20 cellular contexts compared by ENCODE assay signal in the genomic region with DNA sequence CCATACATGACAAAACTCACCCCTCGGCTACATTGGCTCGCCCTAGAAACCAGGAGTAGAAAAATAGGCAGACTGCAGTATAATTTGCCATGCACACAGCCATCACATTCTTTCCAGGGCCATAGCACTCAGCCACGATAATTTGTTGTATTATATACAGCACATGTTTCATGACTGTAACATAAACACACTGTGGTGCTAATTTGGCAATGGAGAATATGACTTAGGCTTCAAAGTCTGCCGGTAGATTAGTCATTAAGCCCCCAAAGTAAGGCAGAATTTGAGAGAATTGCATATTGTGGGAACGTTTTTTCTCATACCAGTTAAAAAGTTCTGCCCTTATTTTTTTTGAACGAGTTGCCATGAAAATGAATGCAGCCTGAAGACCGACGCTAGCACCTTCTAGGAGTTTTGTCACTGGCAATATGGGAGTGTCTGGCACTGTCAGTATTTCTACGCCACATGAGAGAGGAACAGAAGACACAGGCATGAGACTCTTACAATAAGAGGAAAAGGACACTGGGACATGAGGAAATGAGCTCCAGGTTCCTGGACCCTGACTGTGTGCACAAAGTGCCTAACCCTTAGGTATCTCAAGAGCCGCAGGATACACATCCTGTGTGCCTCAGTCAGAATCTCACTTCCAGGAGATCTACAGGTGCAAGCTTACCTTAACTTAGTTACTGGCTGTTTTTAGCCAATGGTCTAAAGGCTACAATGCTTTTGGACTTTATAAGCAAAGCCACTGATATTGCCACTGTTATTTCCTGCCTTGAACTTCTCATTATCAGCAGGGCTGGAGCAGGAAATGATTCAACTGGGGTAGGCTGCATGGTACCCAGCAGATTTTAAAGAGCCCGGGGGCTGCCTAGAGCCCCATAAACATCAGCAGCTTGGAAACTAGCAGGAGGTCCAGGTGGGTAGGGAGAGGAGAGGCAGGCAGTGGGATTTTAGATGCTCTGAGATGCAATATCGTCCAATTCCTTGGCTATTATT.
DNase-seq lines count a peak whose midpoint lies in the region; ATAC-seq and TF ChIP-seq lines count a peak whose summit lies in the region.
"Had no signal": no experiment of that assay in that cellular context is flagged by ENCODE, and none has a peak within 500 bp of the region (broad histone marks: within the 10 kb centered on the region; RNA-seq: fewer than 3 reads in every experiment).

No MANE protein-coding gene starts in this region.

- POLR2A ChIA-PET in OCI-LY7 (lab: Charles Lee) (interaction anchor here (0.6 kb wide), 1 partner anchor 830 kb away, joined by 5 read pairs; no protein-coding TSS in a partner anchor), GM10248 (lab: Yijun Ruan, JAX) (no interaction called here)

- peak overlapping the region; percentile 38 for H3K4me2 ChIP-seq in OCI-LY7 (ENCODE audit: low read length)

- no TSS peak for BruUV-seq in OCI-LY7 (replicated peaks; lab: Mats Ljungman, UMichigan)

- ATAC-seq in lung (ENCODE audit: insufficient read depth, low FRiP score), result no peak
- no peak for ATAC-seq in aorta (ENCODE audit: low FRiP score)
- ATAC-seq in GM19324 (IDR thresholded peaks at IDR 0.05; ENCODE audit: low FRiP score, unreplicated experiment), result no peak
- ATAC-seq: body of pancreas, foreskin keratinocyte had no signal

- no peaks in the 10 kb centered on the region for H3K9me2 ChIP-seq in OCI-LY7 (ENCODE audit: insufficient read depth, low read length)

- H3K27me3 ChIP-seq in lung (ENCODE audit: control insufficient read depth, insufficient read depth) (no peaks in the 10 kb centered on the region), aorta (ENCODE audit: control insufficient read depth in 1 of 2, insufficient read depth in 2 of 2, low read length in 1 of 2) (no peaks in the 10 kb centered on the region)
- H3K27me3 ChIP-seq: body of pancreas, foreskin keratinocyte had no signal

- DNase-seq in AG08396 (ENCODE audit: low spot score), result peak; percentile 28
- peak; percentile 57 for DNase-seq in OCI-LY7 (ENCODE audit: low spot score)
- DNase-seq in dedifferentiated amniotic fluid mesenchymal stem cell (ENCODE audit: extremely low spot score), result peak; percentile 29
- DNase-seq in lung (ENCODE audit: low spot score), result no peak
- DNase-seq in NCI-H2196 treated with DMSO at 0.1 percent for 48 hours (lab: John Stamatoyannopoulos, UW; ENCODE audit: unreplicated experiment), result no peak
- no peak for DNase-seq in aorta
- no peak for DNase-seq in GM10248 (ENCODE audit: extremely low spot score)
- DNase-seq: activated B cell treated with CpG ODN at 0.5 μM for 24 hours; activated CD8-positive, alpha-beta memory T cell treated with anti-CD3 and anti-CD28 coated beads for 24 hours; body of pancreas; CD4-positive, alpha-beta memory T cell; DMS79 treated with DMSO at 0.1 percent for 48 hours; effector memory CD4-positive, alpha-beta T cell; foreskin keratinocyte; natural killer cell; NCI-H2107; NCI-H82; stimulated activated CD4-positive, alpha-beta T cell treated with anti-CD3 and anti-CD28 coated beads, Interleukin-15, amount 100 ng/mL, for 24 hours; SW 1271 had no signal

- no peaks in the 10 kb centered on the region for H3K9me3 ChIP-seq in OCI-LY7 (ENCODE audit: low read length)
- H3K9me3 ChIP-seq in lung (ENCODE audit: control insufficient read depth in 2 of 2, insufficient read depth in 1 of 2, low read length in 1 of 2), result no peaks in the 10 kb centered on the region
- no peaks in the 10 kb centered on the region for H3K9me3 ChIP-seq in aorta (ENCODE audit: control insufficient read depth, low read length)
- H3K9me3 ChIP-seq: body of pancreas had no signal

- TF ChIP-seq CTCF in OCI-LY7 (conservative IDR thresholded peaks at IDR 0.05; ENCODE audit: low read length) (no peak), lung (IDR thresholded peaks at IDR 0.05; ENCODE audit: control extremely low read depth, extremely low read depth) (no peak), GM10248 (IDR thresholded peaks at IDR 0.05; ENCODE audit: control extremely low read depth, extremely low read depth, low read depth, missing control alignments) (no peak)

- no peaks in the 10 kb centered on the region for H4K20me1 ChIP-seq in OCI-LY7 (ENCODE audit: insufficient read depth, low read length)

- 64 to 69% methylated on average over 12 of the region's 12 CpGs for WGBS in lung, 2 donors
- WGBS in aorta, 2 donors, result 78 to 80% methylated on average over 12 of the region's 12 CpGs

- intact Hi-C loops in OCI-LY7 (cut with micrococcal nuclease; ENCODE audit: unreplicated experiment), result loop anchor here (10.0 kb wide), 1 partner anchor 63 kb away; no protein-coding TSS in a partner anchor
- intact Hi-C loops in aorta (cut with DNase I), result no loop called here

- CTCF ChIA-PET in OCI-LY7 (lab: Charles Lee; ENCODE audit: unreplicated experiment) (no interaction called here), GM10248 (lab: Yijun Ruan, JAX) (no interaction called here)

- H3K27ac ChIP-seq in OCI-LY7 (ENCODE audit: low read depth, low read length, poor library complexity, severe bottlenecking) (peak overlapping the region; percentile 42), lung (ENCODE audit: low read depth in 1 of 2, low read length in 1 of 2) (peak overlapping the region; percentile 9 to 58), aorta (ENCODE audit: low read depth in 1 of 2, low read length in 2 of 2) (no peak overlapping the region)
- H3K27ac ChIP-seq: body of pancreas, foreskin keratinocyte had no signal

- H3K36me3 ChIP-seq in OCI-LY7 (ENCODE audit: insufficient read depth, low read length) (no peaks in the 10 kb centered on the region), lung (ENCODE audit: control insufficient read depth in 2 of 2, insufficient read depth in 2 of 2, low read length in 2 of 2) (no peaks in the 10 kb centered on the region), aorta (ENCODE audit: control insufficient read depth in 1 of 2, insufficient read depth in 2 of 2, low read length in 1 of 2) (no peaks in the 10 kb centered on the region)

- H3K4me3 ChIP-seq in OCI-LY7 (ENCODE audit: low read depth, low read length, poor library complexity, severe bottlenecking), result peak overlapping the region; percentile 7
- no peak overlapping the region for H3K4me3 ChIP-seq in lung
- no peak overlapping the region for H3K4me3 ChIP-seq in aorta (ENCODE audit: low read length in 2 of 2)
- H3K4me3 ChIP-seq: body of pancreas had no signal

- H3K4me1 ChIP-seq in OCI-LY7 (ENCODE audit: insufficient read depth, low read length, poor library complexity, severe bottlenecking), result peaks cover 25% of the 10 kb centered on the region
- H3K4me1 ChIP-seq in lung (ENCODE audit: control insufficient read depth in 2 of 2, insufficient read depth in 2 of 2, low read length in 2 of 2), result peaks cover 3 to 6% of the 10 kb centered on the region in 2 donors
- H3K4me1 ChIP-seq in aorta (ENCODE audit: control insufficient read depth in 1 of 2, insufficient read depth in 2 of 2, low read length in 2 of 2), result no peaks in the 10 kb centered on the region
- H3K4me1 ChIP-seq: body of pancreas, foreskin keratinocyte had no signal

- H3K79me2 ChIP-seq in OCI-LY7 (ENCODE audit: insufficient read depth, low read depth, low read length), result no peaks in the 10 kb centered on the region

- H2AFZ ChIP-seq in OCI-LY7 (ENCODE audit: low read length), result peak overlapping the region; percentile 86

Comparison
In these comparisons a context has a peak if more than half of its experiments do, and no peak if none do; other contexts are left out.
1. DNase-seq: peak in AG08396 (single experiment), OCI-LY7 (single experiment) and dedifferentiated amniotic fluid mesenchymal stem cell (single experiment); none in lung (single experiment), NCI-H2196 treated with DMSO at 0.1 percent for 48 hours (single experiment), aorta (0 of 2) and GM10248 (single experiment).
2. H3K27ac ChIP-seq: peak in OCI-LY7 (single experiment) and lung (2 of 2); none in aorta (0 of 2).